In the genomic region with DNA sequence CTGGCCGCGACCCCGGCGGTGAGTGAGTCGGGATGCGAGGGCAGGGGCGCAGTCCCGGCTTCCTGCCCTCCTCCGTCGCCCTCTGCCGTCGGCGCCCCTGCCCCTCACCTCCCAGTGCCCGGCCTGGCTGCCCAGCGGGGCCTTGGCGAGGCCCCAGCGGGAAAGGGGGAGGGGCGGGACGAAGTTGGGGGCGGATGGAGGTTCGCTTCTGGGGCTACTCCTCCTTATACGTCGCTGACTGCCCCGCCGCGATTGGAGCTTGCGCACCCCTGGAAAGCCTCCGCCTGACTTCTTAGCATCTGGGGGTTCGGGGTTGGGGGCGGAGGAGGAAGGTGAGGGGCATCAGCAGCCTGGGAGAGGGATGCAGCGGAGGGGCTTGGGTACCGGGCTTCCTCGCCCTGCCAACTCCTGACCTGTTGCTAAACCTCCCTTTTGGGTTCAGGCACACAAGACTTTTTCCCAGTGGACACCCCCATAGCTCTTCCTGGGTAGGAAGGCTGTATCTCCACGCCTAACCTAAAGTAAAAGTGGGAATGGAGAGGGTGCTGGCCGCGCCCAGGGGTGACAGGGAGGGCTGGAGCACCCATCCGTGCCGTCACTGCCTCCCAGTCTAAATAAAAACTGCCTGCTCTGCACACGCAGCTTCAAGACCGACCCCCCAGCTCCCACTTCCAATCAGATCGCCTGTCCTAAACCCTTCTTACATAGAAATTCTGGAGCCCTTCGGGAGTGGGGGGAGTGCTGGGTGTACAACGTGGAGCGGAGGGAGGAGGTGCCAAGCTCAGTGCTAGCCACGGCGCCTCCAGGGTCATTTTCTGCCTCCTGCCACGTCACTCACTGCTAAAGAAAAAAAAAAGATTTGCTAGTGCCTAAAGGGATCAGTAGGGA, we compare ENCODE assay signal across 8 cellular contexts. TPM values are rescaled to one million over a fixed set of nuclear protein-coding genes. Genes with fewer than 3 reads are reported as not detected.
DNase-seq lines count a peak whose midpoint lies in the region; ATAC-seq and TF ChIP-seq lines count a peak whose summit lies in the region.

No MANE protein-coding gene starts in this region.

- CTCF ChIA-PET in CD4-positive, alpha-beta memory T cell (lab: Charles Lee; ENCODE audit: partially characterized antibody) = interaction anchor here (0.9 to 3.5 kb wide), 7 partner anchors 11 to 598 kb away, joined by 3 to 13 read pairs (median 4); partner anchors contain the start of gene POLR3B
- CTCF ChIA-PET in PC-3 (lab: Charles Lee) = interaction anchor here (0.7 kb wide), 1 partner anchor 16 kb away, joined by 3 read pairs; no protein-coding TSS in a partner anchor

- H3K4me1 Mint-ChIP-seq in CD4-positive, alpha-beta memory T cell = peaks cover 22 to 48% (median 30%) of the 10 kb centered on the region in 4 donors
- peaks cover 13% of the 10 kb centered on the region for H3K4me1 Mint-ChIP-seq in activated T-helper 17 cell treated with anti-CD3 and anti-CD28 coated beads, Interleukin-2, amount 50 U/mL, for 72 hours
- peaks cover 24 to 46% (median 37%) of the 10 kb centered on the region in 4 donors for H3K4me1 Mint-ChIP-seq in naive thymus-derived CD8-positive, alpha-beta T cell

- BruUV-seq in PC-3 (replicated peaks; lab: Mats Ljungman, UMichigan) = TSS peak; percentile 44

- intact Hi-C loops in CD4-positive, alpha-beta memory T cell (cut with micrococcal nuclease) = loop anchor here (1.0 to 10.0 kb wide), 5 partner anchors 31 to 711 kb away; partner anchors contain the start of genes CKAP4, CRY1, MTERF2 and TCP11L2
- intact Hi-C loops in PC-3 (cut with micrococcal nuclease) = loop anchor here (2.0 to 5.0 kb wide), 3 partner anchors 31 to 659 kb away; partner anchors contain the start of genes MTERF2 and RIC8B

- no peak; the same call in 1 of the 2 replicates for TF ChIP-seq CTCF in PC-3 (conservative IDR thresholded peaks at IDR 0.05; ENCODE audit: low read depth, low read length)
- TF ChIP-seq CTCF in fibroblast of mammary gland (conservative IDR thresholded peaks at IDR 0.05; ENCODE audit: control insufficient read depth, insufficient read depth, low read depth, low read length) = no peak

- no peaks in the 10 kb centered on the region for H3K27me3 Mint-ChIP-seq in CD4-positive, alpha-beta memory T cell
- no peaks in the 10 kb centered on the region for H3K27me3 Mint-ChIP-seq in activated T-helper 17 cell treated with anti-CD3 and anti-CD28 coated beads, Interleukin-2, amount 50 U/mL, for 72 hours
- H3K27me3 Mint-ChIP-seq in naive thymus-derived CD8-positive, alpha-beta T cell = no peaks in the 10 kb centered on the region

- peak overlapping the region; percentile 76 for H3K27ac ChIP-seq in CD4-positive, alpha-beta memory T cell (ENCODE audit: low read depth, low read length)
- H3K27ac ChIP-seq in PC-3 (ENCODE audit: low read length) = peak overlapping the region; percentile 32

- H4K20me1 ChIP-seq in PC-3 (ENCODE audit: low read length) = peaks cover 6% of the 10 kb centered on the region; the same call in 1 of the 2 replicates

- H3K4me2 ChIP-seq in PC-3 (ENCODE audit: low read length) = peak overlapping the region; percentile 79

- no peaks in the 10 kb centered on the region for H3K36me3 ChIP-seq in CD4-positive, alpha-beta memory T cell (ENCODE audit: insufficient read depth, low read length)
- 0 out of 2 replicates have a peak, but pooled peaks cover 4% of the 10 kb centered on the region for H3K36me3 ChIP-seq in PC-3 (ENCODE audit: low read depth, low read length)

- H3K27me3 ChIP-seq in CD4-positive, alpha-beta memory T cell (ENCODE audit: insufficient read depth, low read length) = no peaks in the 10 kb centered on the region
- no peaks in the 10 kb centered on the region for H3K27me3 ChIP-seq in PC-3 (ENCODE audit: low read length)

- peak overlapping the region; percentile 88 to 99 (median 95) for H3K27ac Mint-ChIP-seq in CD4-positive, alpha-beta memory T cell
- peak overlapping the region; percentile 98 for H3K27ac Mint-ChIP-seq in activated T-helper 17 cell treated with anti-CD3 and anti-CD28 coated beads, Interleukin-2, amount 50 U/mL, for 72 hours
- H3K27ac Mint-ChIP-seq in naive thymus-derived CD8-positive, alpha-beta T cell = peak overlapping the region; percentile 93 to 98 (median 96)

- peak; percentile 29 to 71 (median 34) for DNase-seq in CD4-positive, alpha-beta memory T cell
- DNase-seq in HK-2 (ENCODE audit: unreplicated experiment) (peak; percentile 80), PC-3 (peak; percentile 63), fibroblast of mammary gland (ENCODE audit: low read depth) (peak; percentile 88)
- DNase-seq in naive thymus-derived CD8-positive, alpha-beta T cell = peak in 7 of 10 donors; percentile 25 to 83 (median 53)
- peak; percentile 73 for DNase-seq in stimulated activated naive CD8-positive, alpha-beta T cell treated with anti-CD3 and anti-CD28 coated beads, Interleukin-15, Interleukin-2, amounts not matched to agents 100 U/mL and 50 U/mL, for 24 hours

- peaks cover 17% of the 10 kb centered on the region for H3K4me1 ChIP-seq in CD4-positive, alpha-beta memory T cell (ENCODE audit: insufficient read depth, low read length)
- peaks cover 20% of the 10 kb centered on the region for H3K4me1 ChIP-seq in PC-3 (ENCODE audit: insufficient read depth, low read length)

- peak overlapping the region; percentile 98 for H2AFZ ChIP-seq in PC-3 (ENCODE audit: low read length)

- H3K79me2 ChIP-seq in PC-3 (ENCODE audit: low read length) = peaks cover 44% of the 10 kb centered on the region

- peak overlapping the region; percentile 91 to 98 (median 95) for H3K4me3 Mint-ChIP-seq in CD4-positive, alpha-beta memory T cell
- H3K4me3 Mint-ChIP-seq in activated T-helper 17 cell treated with anti-CD3 and anti-CD28 coated beads, Interleukin-2, amount 50 U/mL, for 72 hours = peak overlapping the region; percentile 95
- peak overlapping the region; percentile 94 to 100 (median 98) for H3K4me3 Mint-ChIP-seq in naive thymus-derived CD8-positive, alpha-beta T cell

- POLR2A ChIA-PET in CD4-positive, alpha-beta memory T cell (lab: Charles Lee; ENCODE audit: partially characterized antibody) = interaction anchor here (0.5 to 3.1 kb wide), 23 partner anchors 9 to 729 kb away, joined by 3 to 33 read pairs (median 5); partner anchors contain the start of genes CRY1, MTERF2, POLR3B and RIC8B
- POLR2A ChIA-PET in PC-3 (lab: Charles Lee; ENCODE audit: unreplicated experiment) = interaction anchor here (0.6 to 1.5 kb wide), 4 partner anchors 13 to 900 kb away, joined by 3 to 27 read pairs (median 5); partner anchors contain the start of gene MTERF2
- POLR2A ChIA-PET in naive thymus-derived CD8-positive, alpha-beta T cell (lab: Charles Lee) = interaction anchor here (0.6 to 2.8 kb wide), 11 partner anchors 14 to 1605 kb away, joined by 3 to 26 read pairs (median 7); partner anchors contain the start of genes CRY1, MTERF2, POLR3B and SART3

- H3K9me3 Mint-ChIP-seq in CD4-positive, alpha-beta memory T cell = peaks cover 0 to 3% (median 0%) of the 10 kb centered on the region in 8 donors
- H3K9me3 Mint-ChIP-seq in activated T-helper 17 cell treated with anti-CD3 and anti-CD28 coated beads, Interleukin-2, amount 50 U/mL, for 72 hours = no peaks in the 10 kb centered on the region
- H3K9me3 Mint-ChIP-seq in naive thymus-derived CD8-positive, alpha-beta T cell = peaks cover 0 to 2% (median 0%) of the 10 kb centered on the region in 9 donors

- H3K9me3 ChIP-seq in CD4-positive, alpha-beta memory T cell (ENCODE audit: control insufficient read depth in 1 of 2, low read length in 2 of 2) = no peaks in the 10 kb centered on the region
- H3K9me3 ChIP-seq in PC-3 (ENCODE audit: low read length) = no peaks in the 10 kb centered on the region

- peaks cover 0 to 21% of the 10 kb centered on the region in 2 donors for H3K36me3 Mint-ChIP-seq in CD4-positive, alpha-beta memory T cell
- H3K36me3 Mint-ChIP-seq in activated T-helper 17 cell treated with anti-CD3 and anti-CD28 coated beads, Interleukin-2, amount 50 U/mL, for 72 hours (ENCODE audit: low read depth) = peaks cover 47% of the 10 kb centered on the region
- peaks cover 0 to 8% (median 0%) of the 10 kb centered on the region in 3 donors for H3K36me3 Mint-ChIP-seq in naive thymus-derived CD8-positive, alpha-beta T cell

- H3K4me3 ChIP-seq in CD4-positive, alpha-beta memory T cell (ENCODE audit: low read length in 2 of 2) = peak overlapping the region; percentile 74 to 92
- H3K4me3 ChIP-seq in PC-3 (ENCODE audit: low read length) (peak overlapping the region; percentile 80), fibroblast of mammary gland (ENCODE audit: control insufficient read depth, low read depth, low read length) (peak overlapping the region; percentile 87)

- peak; percentile 29 for ATAC-seq in GM19438 (IDR thresholded peaks at IDR 0.05; ENCODE audit: low read depth, unreplicated experiment)
- ATAC-seq in PC-3 = peak; percentile 49
- peak; percentile 64 for ATAC-seq in activated T-helper 17 cell treated with anti-CD3 and anti-CD28 coated beads, Interleukin-2, amount 50 U/mL, for 72 hours (replicated peaks)
- peak; percentile 39 to 42 for ATAC-seq in naive thymus-derived CD8-positive, alpha-beta T cell
- ATAC-seq in stimulated activated naive CD8-positive, alpha-beta T cell treated with anti-CD3 and anti-CD28 coated beads, Interleukin-15, Interleukin-2, amounts not matched to agents 100 U/mL and 50 U/mL, for 24 hours = peak; percentile 48

- H3K9me2 ChIP-seq in PC-3 (replicated peaks; ENCODE audit: low read length) = no peaks in the 10 kb centered on the region

- peaks cover 5% of the 10 kb centered on the region for H3F3A ChIP-seq in PC-3 (ENCODE audit: low read length, unreplicated experiment)

- peak overlapping the region; percentile 82 for H3K9ac ChIP-seq in PC-3 (ENCODE audit: low read length)

RNA-seq across cellular contexts. Expression of gene TMEM263, which starts 0.6 kb away (rescaled TPM):
- total RNA-seq in CD4-positive, alpha-beta memory T cell = 10 to 100 TPM; 31.2 to 32.9 TPM
- 10 to 100 TPM; 28.4 to 30.1 TPM for polyA plus RNA-seq in CD4-positive, alpha-beta memory T cell
- total RNA-seq in PC-3 (2014; rRNA removed) = 42.7 and 59.7 TPM in 2 replicates
- 10 to 100 TPM; 40.9 to 62.3 TPM for total RNA-seq in activated T-helper 17 cell treated with anti-CD3 and anti-CD28 coated beads, Interleukin-2, amount 50 U/mL, for 72 hours
- 10 to 100 TPM; 47.2 to 53.1 TPM for total RNA-seq in naive thymus-derived CD8-positive, alpha-beta T cell
- polyA plus RNA-seq in naive thymus-derived CD8-positive, alpha-beta T cell = 10 to 100 TPM; 38.7 to 54.7 (median 38.9) TPM

RNA-seq across cellular contexts. Expression of gene MTERF2, which starts 30.7 kb away (rescaled TPM):
- total RNA-seq in CD4-positive, alpha-beta memory T cell = 10 to 100 TPM; 12.0 TPM
- polyA plus RNA-seq in CD4-positive, alpha-beta memory T cell = 1 to 10 TPM; 5.6 to 8.5 TPM
- total RNA-seq in PC-3 (2014; rRNA removed) = 10.7 and 14.2 TPM in 2 replicates
- 10 to 100 TPM in 1 of 2 donors, 1 to 10 TPM in 1; 9.0 to 10.9 TPM for total RNA-seq in activated T-helper 17 cell treated with anti-CD3 and anti-CD28 coated beads, Interleukin-2, amount 50 U/mL, for 72 hours
- 10 to 100 TPM; 13.1 to 14.3 TPM for total RNA-seq in naive thymus-derived CD8-positive, alpha-beta T cell
- 1 to 10 TPM; 4.4 to 9.3 (median 8.5) TPM for polyA plus RNA-seq in naive thymus-derived CD8-positive, alpha-beta T cell

Comparison
In these comparisons a context has a peak if more than half of its experiments do, and no peak if none do; other contexts are left out.
1. Peak in every context shown above with its lines: DNase-seq, ATAC-seq, H3K4me3 ChIP-seq and H3K27ac ChIP-seq.
2. DNase-seq: peak in every context shown above with its lines; median percentile 88 in fibroblast of mammary gland; 80 in HK-2; 73 in stimulated activated naive CD8-positive, alpha-beta T cell treated with anti-CD3 and anti-CD28 coated beads, Interleukin-15, Interleukin-2, amounts not matched to agents 100 U/mL and 50 U/mL, for 24 hours; 63 in PC-3; 53 in naive thymus-derived CD8-positive, alpha-beta T cell; 34 in CD4-positive, alpha-beta memory T cell.